Comparison of ENCODE assay signal across 25 cellular contexts in genomic region chr4:28373601-28374000, GRCh38.
DNase-seq lines count a peak whose midpoint lies in the region; ATAC-seq and TF ChIP-seq lines count a peak whose summit lies in the region.
"Had no signal": no experiment of that assay in that cellular context is flagged by ENCODE, and none has a peak within 500 bp of the region (broad histone marks: within the 10 kb centered on the region; RNA-seq: fewer than 3 reads in every experiment).

No MANE protein-coding gene starts in this region.

- no peaks in the 10 kb centered on the region for H3K36me3 Mint-ChIP-seq in naive thymus-derived CD4-positive, alpha-beta T cell
- H3K36me3 Mint-ChIP-seq: activated naive CD8-positive, alpha-beta T cell treated with anti-CD3 and anti-CD28 coated beads, Interleukin-2, amount 10 ng/mL, durations not matched to agents 7 days and 5 days; type B pancreatic cell had no signal

- H3K4me3 ChIP-seq in ACC112 (ENCODE audit: low read depth, low read length) (no peak overlapping the region), fibroblast of pulmonary artery (replicated peaks; ENCODE audit: low read depth, low read length) (no peak overlapping the region)
- H3K4me3 ChIP-seq in naive thymus-derived CD4-positive, alpha-beta T cell (ENCODE audit: low read length), result no peak overlapping the region
- H3K4me3 ChIP-seq: lung had no signal

- no peaks in the 10 kb centered on the region for H3K27me3 ChIP-seq in ACC112 (ENCODE audit: insufficient read depth, low read length)
- no peaks in the 10 kb centered on the region for H3K27me3 ChIP-seq in naive thymus-derived CD4-positive, alpha-beta T cell (ENCODE audit: control insufficient read depth in 2 of 2, insufficient read depth in 2 of 2, low read length in 2 of 2)
- H3K27me3 ChIP-seq: BE2C had no signal

- peaks cover 14% of the 10 kb centered on the region for H3K4me1 ChIP-seq in ACC112 (ENCODE audit: control insufficient read depth, insufficient read depth, low read length, unreplicated experiment)
- no peaks in the 10 kb centered on the region for H3K4me1 ChIP-seq in naive thymus-derived CD4-positive, alpha-beta T cell (ENCODE audit: control insufficient read depth in 2 of 2, insufficient read depth in 2 of 2, low read length in 2 of 2)
- H3K4me1 ChIP-seq: BE2C had no signal

- intact Hi-C loops in naive thymus-derived CD4-positive, alpha-beta T cell (cut with micrococcal nuclease), result no loop called here

- no peak overlapping the region for H2AFZ ChIP-seq in ACC112 (ENCODE audit: low read length, unreplicated experiment)

- H3K27me3 Mint-ChIP-seq in naive thymus-derived CD4-positive, alpha-beta T cell, result no peaks in the 10 kb centered on the region
- H3K27me3 Mint-ChIP-seq: activated B cell treated with CpG ODN at 0.5 μM for 24 hours; activated naive CD8-positive, alpha-beta T cell treated with anti-CD3 and anti-CD28 coated beads, Interleukin-2, amount 10 ng/mL, durations not matched to agents 7 days and 5 days had no signal

- no peak for ATAC-seq in naive thymus-derived CD4-positive, alpha-beta T cell
- ATAC-seq: esophagus mucosa, Right ventricle myocardium inferior had no signal

- in situ Hi-C loops in ACHN (cut with HindIII; ENCODE audit: low pct_ligation_motif_present, low pct_unique_long_range_greater_than_20kb, low sequenced_read_pairs), result no loop called here

- TF ChIP-seq CTCF in fibroblast of pulmonary artery (IDR thresholded peaks at IDR 0.05; ENCODE audit: low read length, missing control alignments), result no peak

- no peak overlapping the region for H3K27ac Mint-ChIP-seq in naive thymus-derived CD4-positive, alpha-beta T cell
- H3K27ac Mint-ChIP-seq: activated B cell treated with CpG ODN at 0.5 μM for 24 hours; activated naive CD8-positive, alpha-beta T cell treated with anti-CD3 and anti-CD28 coated beads, Interleukin-2, amount 10 ng/mL, durations not matched to agents 7 days and 5 days; type B pancreatic cell had no signal

- CTCF ChIA-PET in naive thymus-derived CD4-positive, alpha-beta T cell (lab: Charles Lee), result no interaction called here

- H3K36me3 ChIP-seq in ACC112 (ENCODE audit: insufficient read depth, low read length), result no peaks in the 10 kb centered on the region
- H3K36me3 ChIP-seq in naive thymus-derived CD4-positive, alpha-beta T cell (ENCODE audit: control insufficient read depth in 2 of 3, insufficient read depth in 3 of 3, low read length in 3 of 3), result no peaks in the 10 kb centered on the region
- H3K36me3 ChIP-seq: BE2C had no signal

- H3K9me3 ChIP-seq in naive thymus-derived CD4-positive, alpha-beta T cell (ENCODE audit: control insufficient read depth in 2 of 3, low read length in 3 of 3), result no peaks in the 10 kb centered on the region
- H3K9me3 ChIP-seq: BE2C had no signal

- no peak overlapping the region for H3K4me3 Mint-ChIP-seq in naive thymus-derived CD4-positive, alpha-beta T cell
- H3K4me3 Mint-ChIP-seq: activated B cell treated with CpG ODN at 0.5 μM for 24 hours; activated naive CD8-positive, alpha-beta T cell treated with anti-CD3 and anti-CD28 coated beads, Interleukin-2, amount 10 ng/mL, durations not matched to agents 7 days and 5 days; neural crest cell; type B pancreatic cell had no signal

- peak; percentile 50 for DNase-seq in HS-5 (ENCODE audit: low read depth)
- peak; percentile 87 for DNase-seq in amniotic epithelial cell (ENCODE audit: low read depth)
- DNase-seq in fibroblast of pulmonary artery (ENCODE audit: low read depth), result peak; percentile 31
- no peak for DNase-seq in midbrain (lab: John Stamatoyannopoulos, UW)
- DNase-seq in naive thymus-derived CD4-positive, alpha-beta T cell, result no peak
- DNase-seq in stimulated activated CD8-positive, alpha-beta memory T cell treated with anti-CD3 and anti-CD28 coated beads, Interleukin-4, amount 100 ng/mL, for 48 hours, result no peak
- DNase-seq in ACHN, result no peak
- DNase-seq: activated B cell treated with CpG ODN at 0.5 μM for 24 hours; activated CD8-positive, alpha-beta memory T cell treated with anti-CD3 and anti-CD28 coated beads, Interleukin-2, amount 50 U/mL, for 4 hours; activated naive CD8-positive, alpha-beta T cell treated with anti-CD3 and anti-CD28 coated beads, Interleukin-2, amount 10 ng/mL, durations not matched to agents 7 days and 5 days; BE2C; effector memory CD4-positive, alpha-beta T cell; glutamatergic neuron; GOT3; Kasumi-1; NCI-H1048; NCI-H187 treated with DMSO at 0.1 percent for 48 hours; posterior cingulate gyrus; T1000 had no signal

- peak overlapping the region; percentile 62 for H3K27ac ChIP-seq in ACC112 (ENCODE audit: low read depth, low read length)
- H3K27ac ChIP-seq in naive thymus-derived CD4-positive, alpha-beta T cell (ENCODE audit: low read depth, low read length), result no peak overlapping the region

- H3K79me2 ChIP-seq in ACC112 (ENCODE audit: control insufficient read depth, insufficient read depth, low read length, unreplicated experiment), result no peaks in the 10 kb centered on the region

- POLR2A ChIA-PET in naive thymus-derived CD4-positive, alpha-beta T cell (lab: Charles Lee), result no interaction called here

- H3K4me1 Mint-ChIP-seq in naive thymus-derived CD4-positive, alpha-beta T cell, result no peaks in the 10 kb centered on the region
- H3K4me1 Mint-ChIP-seq: activated B cell treated with CpG ODN at 0.5 μM for 24 hours; activated naive CD8-positive, alpha-beta T cell treated with anti-CD3 and anti-CD28 coated beads, Interleukin-2, amount 10 ng/mL, durations not matched to agents 7 days and 5 days; neural crest cell had no signal

- peaks cover 0 to 33% (median 4%) of the 10 kb centered on the region in 11 donors for H3K9me3 Mint-ChIP-seq in naive thymus-derived CD4-positive, alpha-beta T cell

Comparison
In these comparisons a context has a peak if more than half of its experiments do, and no peak if none do; other contexts are left out.
1. DNase-seq: peak in HS-5 (single experiment), amniotic epithelial cell (single experiment) and fibroblast of pulmonary artery (single experiment); none in midbrain (single experiment), naive thymus-derived CD4-positive, alpha-beta T cell (0 of 9), stimulated activated CD8-positive, alpha-beta memory T cell treated with anti-CD3 and anti-CD28 coated beads, Interleukin-4, amount 100 ng/mL, for 48 hours (single experiment) and ACHN (single experiment).